Comparison of ENCODE assay signal across 27 cellular contexts in the genomic region with DNA sequence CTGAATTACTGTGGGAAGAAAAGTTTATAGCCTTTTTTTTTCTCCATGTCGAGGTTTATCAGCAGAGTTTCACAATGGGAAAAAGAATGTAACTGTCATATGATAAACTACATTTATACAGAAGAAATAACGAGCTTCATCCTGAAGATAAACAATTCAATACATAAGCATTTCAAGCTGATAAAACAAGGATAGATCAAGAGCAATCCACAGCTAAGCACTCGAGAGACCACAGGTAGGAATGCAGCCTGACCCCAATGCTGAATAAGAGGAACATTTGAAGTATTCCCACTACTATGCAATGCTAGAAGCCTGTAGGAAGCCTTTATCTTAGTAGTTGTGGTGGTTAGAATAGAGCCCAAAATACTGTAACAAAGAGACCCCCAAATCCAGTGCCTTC.
"Had no signal": no experiment of that assay in that cellular context is flagged by ENCODE, and none has a peak within 500 bp of the region (broad histone marks: within the 10 kb centered on the region; RNA-seq: fewer than 3 reads in every experiment).

No MANE protein-coding gene starts in this region.

- H3K27me3 ChIP-seq: adrenal gland, ascending aorta, esophagus muscularis mucosa, gastrocnemius medialis, neutrophil, right lobe of liver, stomach, suprapubic skin, tibial artery, upper lobe of right lung had no signal

- H3K9me3 ChIP-seq: adrenal gland, ascending aorta, esophagus muscularis mucosa, gastrocnemius medialis, left ventricle myocardium inferior, neutrophil, right lobe of liver, stomach, suprapubic skin, tibial artery, upper lobe of right lung had no signal

- H3K27ac ChIP-seq: adrenal gland, ascending aorta, esophagus muscularis mucosa, gastrocnemius medialis, left ventricle myocardium inferior, neutrophil, right lobe of liver, stomach, suprapubic skin, tibial artery, upper lobe of right lung, VCaP had no signal

- H3K4me3 ChIP-seq: adrenal gland, ascending aorta, esophagus muscularis mucosa, gastrocnemius medialis, left ventricle myocardium inferior, lung, right lobe of liver, stomach, suprapubic skin, tibial artery, upper lobe of right lung had no signal

- DNase-seq: activated CD4-positive, alpha-beta T cell treated with anti-CD3 and anti-CD28 coated beads for 4 hours; activated CD4-positive, alpha-beta T cell treated with anti-CD3 and anti-CD28 coated beads, Interleukin-2, amount 50 U/mL, for 4 hours; activated effector memory CD4-positive, alpha-beta T cell treated with anti-CD3 and anti-CD28 coated beads, Interleukin-2, amount 50 U/mL, for 16 hours; activated naive CD4-positive, alpha-beta T cell treated with anti-CD3 and anti-CD28 coated beads for 36 hours; activated naive CD8-positive, alpha-beta T cell treated with anti-CD3 and anti-CD28 coated beads for 36 hours; activated T-cell treated with anti-CD3 and anti-CD28 coated beads, Interleukin-2, amount 50 U/mL, for 1 hour; adrenal gland; central memory CD4-positive, alpha-beta T cell; gastrocnemius medialis; glutamatergic neuron; left ventricle myocardium inferior; naive B cell; nephron progenitor cell; right lobe of liver; small intestine; stimulated activated CD4-positive, alpha-beta T cell treated with anti-CD3 and anti-CD28 coated beads, Interleukin-4, amount 100 ng/mL, for 24 hours; stomach; T-helper 1 cell; tibial artery; upper lobe of right lung had no signal

- H3K36me3 ChIP-seq: adrenal gland, ascending aorta, esophagus muscularis mucosa, gastrocnemius medialis, left ventricle myocardium inferior, neutrophil, right lobe of liver, stomach, suprapubic skin, tibial artery, upper lobe of right lung had no signal

- ATAC-seq: gastrocnemius medialis; right lobe of liver; stimulated activated effector memory CD8-positive, alpha-beta T cell treated with anti-CD3 and anti-CD28 coated beads, Interleukin-12 subunit alpha, Interleukin-12 subunit beta, amount 100 ng/mL, for 72 hours; upper lobe of right lung had no signal

- H3K4me1 ChIP-seq: adrenal gland, gastrocnemius medialis, right lobe of liver, suprapubic skin, upper lobe of right lung had no signal
